In the genomic region with DNA sequence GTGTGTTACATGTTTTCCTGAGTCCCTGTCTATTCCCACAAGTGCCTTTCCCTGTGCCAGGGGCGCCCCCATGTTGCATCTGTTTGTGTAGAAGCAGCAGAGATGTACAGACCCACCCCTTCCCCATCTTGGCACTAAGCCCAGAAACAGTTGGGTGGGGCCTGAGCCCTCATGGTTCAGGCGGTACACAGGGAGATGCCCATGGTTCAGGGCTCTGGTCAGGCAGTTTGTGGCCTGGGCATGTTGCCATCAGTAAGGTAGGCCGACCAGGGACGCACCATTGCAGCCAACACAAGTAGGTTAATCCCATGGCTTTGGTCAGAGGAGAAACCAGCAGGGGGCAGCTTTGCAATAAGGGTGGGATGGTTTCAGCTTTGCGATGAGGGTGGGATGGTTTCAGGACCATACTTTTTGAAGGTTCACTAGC, we compare ENCODE assay signal across 9 cellular contexts. TPM values are rescaled to one million over a fixed set of nuclear protein-coding genes. Genes with fewer than 3 reads are reported as not detected.
DNase-seq lines count a peak whose midpoint lies in the region; ATAC-seq, FAIRE-seq and TF ChIP-seq lines count a peak whose summit lies in the region.
"Had no signal": no experiment of that assay in that cellular context is flagged by ENCODE, and none has a peak within 500 bp of the region (broad histone marks: within the 10 kb centered on the region; RNA-seq: fewer than 3 reads in every experiment).

No MANE protein-coding gene starts in this region.

- peaks cover 17% of the 10 kb centered on the region for H3K23me2 ChIP-seq in H1 (ENCODE audit: low read depth, low read length)

- no peaks in the 10 kb centered on the region for H3K79me1 ChIP-seq in H1 (ENCODE audit: low read depth, low read length)

- H4K8ac ChIP-seq in H1 (ENCODE audit: extremely low read depth, insufficient read depth, low read length) = no peak overlapping the region

- no peak overlapping the region for H3K18ac ChIP-seq in H1 (ENCODE audit: extremely low read depth, low read length)

- ATAC-seq in A549 = peak in 1 of 2 experiments; percentile 35; a peak in 3 of 6 replicates
- ATAC-seq in HG03520 (IDR thresholded peaks at IDR 0.05; ENCODE audit: unreplicated experiment) = no peak

- no peak for TF ChIP-seq POLR2A in A549 (IDR thresholded peaks at IDR 0.05; ENCODE audit: low read length)
- no peak for TF ChIP-seq POLR2A in H1 (IDR thresholded peaks at IDR 0.05; ENCODE audit: control extremely low read depth in 1 of 2, low read depth in 2 of 2, low read length in 2 of 2)
- TF ChIP-seq POLR2A in testis (IDR thresholded peaks at IDR 0.05) = no peak

- H2BK120ac ChIP-seq in H1 (replicated peaks; ENCODE audit: low read depth, low read length) = no peak overlapping the region

- H2AK5ac ChIP-seq in H1 (ENCODE audit: low read depth, low read length) = no peak overlapping the region

- WGBS in A549 (ENCODE audit: missing lambda C conversion rate) = 69% methylated on average over 3 of the region's 5 CpGs
- WGBS in H1 (ENCODE audit: extremely low coverage in 1 of 2, insufficient coverage in 1 of 2, insufficient read length in 1 of 2, insufficient replicate concordance in 2 of 2, low coverage in 1 of 2, low lambda C conversion rate in 2 of 2, missing lambda C conversion rate in 1 of 2), 2 experiments = 64% methylated on average over 5 of the region's 5 CpGs; no CpG with 5 or more reads in 1 of the 2 experiments
- WGBS in testis, 2 donors = 43 to 60% methylated on average over 5 of the region's 5 CpGs

- H3K36me3 ChIP-seq in H1 (ENCODE audit: control insufficient read depth in 2 of 4, insufficient read depth in 4 of 4, low read length in 3 of 4) = no peaks in the 10 kb centered on the region
- no peaks in the 10 kb centered on the region for H3K36me3 ChIP-seq in testis (ENCODE audit: low read depth, missing control alignments)
- H3K36me3 ChIP-seq: HAP-1 had no signal

- no peak overlapping the region for H3K56ac ChIP-seq in H1 (replicated peaks; ENCODE audit: insufficient read length, low read depth, low read length)

- H4K5ac ChIP-seq in H1 (ENCODE audit: insufficient read length, low read depth, low read length) = no peak overlapping the region

- no peak overlapping the region for H2BK12ac ChIP-seq in H1 (ENCODE audit: low read depth, low read length)

- no peaks in the 10 kb centered on the region for H3K9me3 ChIP-seq in A549
- no peaks in the 10 kb centered on the region for H3K9me3 ChIP-seq in H1 (ENCODE audit: insufficient read depth in 2 of 2, low read depth in 1 of 2, low read length in 1 of 2)
- H3K9me3 ChIP-seq in testis = no peaks in the 10 kb centered on the region
- H3K9me3 ChIP-seq: HAP-1 had no signal

- peaks cover 43% of the 10 kb centered on the region for H3K4me1 ChIP-seq in A549
- H3K4me1 ChIP-seq in H1 (replicated peaks in 1 of 4; ENCODE audit: control insufficient read depth in 3 of 4, insufficient read depth in 4 of 4, low read length in 3 of 4) = peaks cover 15 to 39% (median 25%) of the 10 kb centered on the region in 4 experiments
- H3K4me1 ChIP-seq in testis = peaks cover 28% of the 10 kb centered on the region

- H3K27ac ChIP-seq in A549 (no peak overlapping the region), H1 (ENCODE audit: low read depth, low read length) (no peak overlapping the region), testis (no peak overlapping the region)

- no peak overlapping the region for H3K14ac ChIP-seq in H1 (ENCODE audit: insufficient read length)

- FAIRE-seq in A549 (lab: Jason Lieb, UNC) (no peak), H1 (lab: Jason Lieb, UNC) (no peak)

- POLR2A ChIA-PET in A549 (lab: Yijun Ruan, JAX) = no interaction called here
- POLR2A ChIA-PET in H1 (lab: Charles Lee; ENCODE audit: partially characterized antibody) = interaction anchor here (0.6 to 2.2 kb wide), 5 partner anchors 14 to 112 kb away, joined by 3 to 9 read pairs (median 3); no protein-coding TSS in a partner anchor

- no peak overlapping the region for H2BK5ac ChIP-seq in H1 (ENCODE audit: low read depth, low read length)

- no peaks in the 10 kb centered on the region for H3K79me2 ChIP-seq in H1 (ENCODE audit: control insufficient read depth in 1 of 2, insufficient read depth in 2 of 2, low read length in 2 of 2)

- no peak overlapping the region for H2BK15ac ChIP-seq in H1 (ENCODE audit: low read length)

- H3K9ac ChIP-seq in H1 (replicated peaks in 1 of 4; ENCODE audit: extremely low read depth in 1 of 4, low read depth in 3 of 4, low read length in 3 of 4) = no peak overlapping the region

- peak in 1 of 2 experiments; percentile 65 for DNase-seq in A549 (ENCODE audit: low read depth in 1 of 2, low spot score in 1 of 2)
- DNase-seq in GDM1 (lab: John Stamatoyannopoulos, UW) = peak; percentile 20
- DNase-seq in NCI-H69 (lab: John Stamatoyannopoulos, UW) = peak; percentile 85
- no peak for DNase-seq in H1 (ENCODE audit: low read depth in 1 of 2, low spot score in 2 of 2)
- peak; percentile 44 for DNase-seq in testis
- no peak for DNase-seq in central memory CD4-positive, alpha-beta T cell
- no peak for DNase-seq in stimulated activated CD4-positive, alpha-beta T cell treated with anti-CD3 and anti-CD28 coated beads, Interleukin-4, amount 100 ng/mL, for 4 hours

- CTCF ChIA-PET in A549 (lab: Yijun Ruan, JAX) (interaction anchor here (1.3 to 14.7 kb wide), 4 partner anchors 19 to 199 kb away, joined by 3 to 242 read pairs (median 5); no protein-coding TSS in a partner anchor), H1 (lab: Charles Lee; ENCODE audit: partially characterized antibody) (interaction anchor here (0.7 to 14.0 kb wide), 12 partner anchors 9 to 68 kb away, joined by 3 to 206 read pairs (median 4); no protein-coding TSS in a partner anchor)

- no peak overlapping the region for H2BK20ac ChIP-seq in H1 (ENCODE audit: low read length)

- H4K20me1 ChIP-seq in H1 (replicated peaks in 1 of 2; ENCODE audit: control insufficient read depth in 1 of 2, insufficient read depth in 2 of 2, low read length in 2 of 2) = peaks cover 4 to 11% of the 10 kb centered on the region in 2 experiments

- no peak overlapping the region for H2AFZ ChIP-seq in H1 (ENCODE audit: low read length)

- H3K27me3 ChIP-seq in H1 (replicated peaks in 1 of 4; ENCODE audit: control insufficient read depth in 3 of 4, extremely low read depth in 1 of 4, insufficient read depth in 3 of 4, low read length in 3 of 4) (peaks cover 3 to 16% (median 7%) of the 10 kb centered on the region in 4 experiments; a peak in 5 of 7 replicates), testis (no peaks in the 10 kb centered on the region)

- intact Hi-C loops in testis (cut with DNase I; ENCODE audit: low total_unique reads) = no loop called here

- no peak overlapping the region for H3K4ac ChIP-seq in H1 (replicated peaks; ENCODE audit: insufficient read length, low read depth, low read length)

- TF ChIP-seq EP300 in A549 (IDR thresholded peaks at IDR 0.05) (no peak), H1 (IDR thresholded peaks at IDR 0.05; ENCODE audit: borderline replicate concordance in 1 of 2, low read depth in 2 of 2, low read length in 2 of 2) (no peak)

- TF ChIP-seq CTCF in A549 (IDR thresholded peaks at IDR 0.05) = peak; percentile 27; the same call in 2 of the 3 replicates
- TF ChIP-seq CTCF in H1 (IDR thresholded peaks at IDR 0.05; ENCODE audit: control extremely low read depth in 1 of 3, insufficient read depth in 1 of 3, low read depth in 1 of 3, low read length in 3 of 3) = peak in 2 of 3 experiments; percentile 36 to 38; a peak in 2 of 4 replicates
- TF ChIP-seq CTCF in testis (IDR thresholded peaks at IDR 0.05) = peak in 1 of 3 experiments; percentile 23

- H4K91ac ChIP-seq in H1 (replicated peaks; ENCODE audit: insufficient read length, low read length) = no peak overlapping the region

- peak; percentile 36 to 49; a peak in 4 of 5 replicates for TF ChIP-seq RAD21 in A549 (conservative IDR thresholded peaks at IDR 0.05 in 1 of 2, IDR thresholded peaks at IDR 0.05 in 1 of 2)
- peak; percentile 37 to 46; a peak in 3 of 4 replicates for TF ChIP-seq RAD21 in H1 (IDR thresholded peaks at IDR 0.05 in 1 of 2, conservative IDR thresholded peaks at IDR 0.05 in 1 of 2; ENCODE audit: low read depth in 2 of 2, low read length in 2 of 2)

- H3K4me3 ChIP-seq in A549 (no peak overlapping the region), H1 (ENCODE audit: extremely low read depth in 1 of 4, insufficient read depth in 2 of 4, low read depth in 3 of 4, low read length in 4 of 4) (peak overlapping the region in 2 of 4 experiments; percentile 36 to 57; a peak in 2 of 8 replicates), testis (no peak overlapping the region)

- peak overlapping the region; percentile 99 for H3K4me2 ChIP-seq in A549
- H3K4me2 ChIP-seq in H1 (ENCODE audit: insufficient read depth in 1 of 2, low read depth in 2 of 2, low read length in 2 of 2) = peak overlapping the region; percentile 73 to 86; a peak in 3 of 4 replicates

- no peak overlapping the region for H3K23ac ChIP-seq in H1 (ENCODE audit: insufficient read length)

RNA-seq across cellular contexts. Expression of a gene that starts 0.9 kb away (rescaled TPM):
- 2.3 and 2.7 TPM in 2 replicates for polyA plus RNA-seq in A549 (2011; rRNA removed)
- 6.5 and 9.5 TPM in 2 replicates for polyA plus RNA-seq in A549 (2012; cell fraction: cytosol; rRNA removed)
- 28.3 and 34.0 TPM in 2 replicates for polyA plus RNA-seq in A549 (2012; cell fraction: nucleus; rRNA removed)
- 6.3 to 7.0 TPM (median 6.6 TPM) in 3 replicates for polyA plus RNA-seq in A549 (2017; fragmentation: RNase III; extraction: RNeasy Plus Mini Kit Qiagen cat#74134 plus additional on column Dnase treatment)
- polyA minus RNA-seq in A549 (2011; rRNA and poly(A)+ RNA removed) = 2.5 and 3.3 TPM in 2 replicates
- total RNA-seq in H1 (2021; fragmentation: NEBNext Ultra II Directional; extraction: Animal tissue kit (Norgen Biotek cat#: 25700)) = 25.8 and 26.2 TPM in 2 replicates
- polyA plus RNA-seq in H1 (2011; rRNA removed) = 15.6 and 29.0 TPM in 2 replicates
- 20.6 TPM for polyA plus RNA-seq in H1 (2011; cell fraction: cytosol; rRNA removed)
- 126 TPM for polyA plus RNA-seq in H1 (2011; cell fraction: nucleus; rRNA removed)
- 17.3 to 29.1 TPM (median 22.1 TPM) in 4 replicates for polyA plus RNA-seq in H1 (2012, experiment 1 of 2)
- polyA plus RNA-seq in H1 (2012, experiment 2 of 2) = 15.4 TPM
- polyA plus RNA-seq in H1 (2013, experiment 1 of 2) = 13.4 TPM
- polyA plus RNA-seq in H1 (2013, experiment 2 of 2) = 13.0 TPM
- polyA minus RNA-seq in H1 (2011; rRNA and poly(A)+ RNA removed) = 7.5 and 9.4 TPM in 2 replicates
- polyA minus RNA-seq in H1 (2011; cell fraction: cytosol; rRNA and poly(A)+ RNA removed) = 14.0 TPM
- 22.9 TPM for polyA minus RNA-seq in H1 (2011; cell fraction: nucleus; rRNA and poly(A)+ RNA removed)
- 10 to 100 TPM; 15.7 to 18.0 TPM for total RNA-seq in testis
- 11.8 TPM for polyA plus RNA-seq in testis (ENCODE audit: insufficient read depth, low read depth, low replicate concordance)

RNA-seq across cellular contexts. Expression of a gene that starts 50.8 kb away (rescaled TPM):
- 0.98 and 1.2 TPM in 2 replicates for polyA plus RNA-seq in A549 (2011; rRNA removed)
- 1.2 and 2.4 TPM in 2 replicates for polyA plus RNA-seq in A549 (2012; cell fraction: cytosol; rRNA removed)
- 5.9 and 7.2 TPM in 2 replicates for polyA plus RNA-seq in A549 (2012; cell fraction: nucleus; rRNA removed)
- 4.8 to 6.4 TPM (median 5.5 TPM) in 3 replicates for polyA plus RNA-seq in A549 (2017; fragmentation: RNase III; extraction: RNeasy Plus Mini Kit Qiagen cat#74134 plus additional on column Dnase treatment)
- 1.7 and 1.8 TPM in 2 replicates for polyA minus RNA-seq in A549 (2011; rRNA and poly(A)+ RNA removed)
- 1.8 and 2.0 TPM in 2 replicates for total RNA-seq in H1 (2021; fragmentation: NEBNext Ultra II Directional; extraction: Animal tissue kit (Norgen Biotek cat#: 25700))
- 2.9 and 4.2 TPM in 2 replicates for polyA plus RNA-seq in H1 (2011; rRNA removed)
- 4.7 TPM for polyA plus RNA-seq in H1 (2011; cell fraction: cytosol; rRNA removed)
- polyA plus RNA-seq in H1 (2011; cell fraction: nucleus; rRNA removed) = 13.1 TPM
- 1.9 to 2.6 TPM (median 2.1 TPM) in 4 replicates for polyA plus RNA-seq in H1 (2012, experiment 1 of 2)
- polyA plus RNA-seq in H1 (2012, experiment 2 of 2) = 0.84 TPM
- polyA plus RNA-seq in H1 (2013, experiment 1 of 2) = 1.4 TPM
- 1.0 TPM for polyA plus RNA-seq in H1 (2013, experiment 2 of 2)
- polyA minus RNA-seq in H1 (2011; rRNA and poly(A)+ RNA removed) = 2.2 and 3.0 TPM in 2 replicates
- 1.2 TPM for polyA minus RNA-seq in H1 (2011; cell fraction: cytosol; rRNA and poly(A)+ RNA removed)
- 5.6 TPM for polyA minus RNA-seq in H1 (2011; cell fraction: nucleus; rRNA and poly(A)+ RNA removed)
- 10 to 100 TPM; 32.0 to 36.0 TPM for total RNA-seq in testis
- polyA plus RNA-seq in testis (ENCODE audit: insufficient read depth, low read depth, low replicate concordance) = 22.0 TPM

Comparison
In these comparisons a context has a peak if more than half of its experiments do, and no peak if none do; other contexts are left out.
1. DNase-seq: peak in GDM1 (single experiment), NCI-H69 (single experiment) and testis (single experiment); none in H1 (0 of 2), central memory CD4-positive, alpha-beta T cell (single experiment) and stimulated activated CD4-positive, alpha-beta T cell treated with anti-CD3 and anti-CD28 coated beads, Interleukin-4, amount 100 ng/mL, for 4 hours (0 of 2).